19 cellular contexts compared by ENCODE assay signal in genomic region chr13:112774448-112774792, GRCh38.
A peak's percentile ranks its signal among the peaks of the same experiment; 100 is the strongest.
DNase-seq lines count a peak whose midpoint lies in the region; ATAC-seq and TF ChIP-seq lines count a peak whose summit lies in the region.
"Had no signal": no experiment of that assay in that cellular context is flagged by ENCODE, and none has a peak within 500 bp of the region (broad histone marks: within the 10 kb centered on the region; RNA-seq: fewer than 3 reads in every experiment).

No MANE protein-coding gene starts in this region.

- H2AFZ ChIP-seq in H9 (ENCODE audit: low read length) = no peak overlapping the region

- no peaks in the 10 kb centered on the region for H4K20me1 ChIP-seq in H9 (ENCODE audit: control insufficient read depth, insufficient read depth, insufficient read length)

- no peak overlapping the region for H2BK15ac ChIP-seq in H9 (ENCODE audit: low read depth, low read length)

- no peak overlapping the region for H2AK5ac ChIP-seq in H9 (ENCODE audit: insufficient read length, low read length)

- no peak overlapping the region for H3K14ac ChIP-seq in H9 (ENCODE audit: insufficient read depth, low read length)

- H3K4me3 Mint-ChIP-seq in H9 = no peak overlapping the region
- H3K4me3 Mint-ChIP-seq in endothelial cell (ENCODE audit: unreplicated experiment) = peak overlapping the region; percentile 21
- H3K4me3 Mint-ChIP-seq: CD4-positive, alpha-beta T cell had no signal

- no peak overlapping the region for H3K4me3 ChIP-seq in neutrophil (ENCODE audit: low read depth in 1 of 2, low read length in 1 of 2)
- H3K4me3 ChIP-seq: BLaER1 treated with 17β-estradiol and CSF1 and Interleukin-3, amounts not matched to agents 10 nM and 100 nM; SK-N-MC had no signal

- H3K79me1 ChIP-seq in H9 (ENCODE audit: insufficient read depth, low read depth, low read length, poor library complexity, severe bottlenecking) = no peaks in the 10 kb centered on the region

- no peak overlapping the region for H2BK120ac ChIP-seq in H9 (ENCODE audit: low read depth, low read length, poor library complexity, severe bottlenecking)

- no peak overlapping the region for H4K5ac ChIP-seq in H9 (ENCODE audit: insufficient read length, low read depth, low read length)

- no peak overlapping the region for H3K9ac ChIP-seq in H9 (ENCODE audit: extremely low read depth, insufficient read length, low read length)
- H3K9ac ChIP-seq: BLaER1 treated with 17β-estradiol and CSF1 and Interleukin-3, amounts not matched to agents 10 nM and 100 nM had no signal

- no peak overlapping the region for H2BK5ac ChIP-seq in H9 (ENCODE audit: insufficient read length, low read length)

- H3K27ac ChIP-seq in H9 (ENCODE audit: insufficient read length, low read depth, low read length) (no peak overlapping the region), neutrophil (peak overlapping the region; percentile 46), temporal lobe (ENCODE audit: low read depth, low read length) (peak overlapping the region; percentile 20)
- H3K27ac ChIP-seq: BLaER1 treated with 17β-estradiol and CSF1 and Interleukin-3, amounts not matched to agents 10 nM and 100 nM; SK-N-MC had no signal

- H3K4ac ChIP-seq in H9 (ENCODE audit: low read depth, low read length) = no peak overlapping the region

- H3K23ac ChIP-seq in H9 (ENCODE audit: insufficient read length, low read depth, low read length) = no peak overlapping the region

- no peaks in the 10 kb centered on the region for H3K23me2 ChIP-seq in H9 (ENCODE audit: insufficient read length, low read depth, low read length, poor library complexity, severe bottlenecking)

- H3K56ac ChIP-seq in H9 (ENCODE audit: insufficient read length, low read depth, low read length) = no peak overlapping the region

- H3K36me3 Mint-ChIP-seq in H9 (ENCODE audit: insufficient read depth in 1 of 3, low read depth in 3 of 3) (peaks cover 0 to 12% (median 3%) of the 10 kb centered on the region in 3 experiments; a peak in 4 of 7 replicates), endothelial cell (ENCODE audit: low read depth, unreplicated experiment) (peaks cover 20% of the 10 kb centered on the region)

- H3K4me1 ChIP-seq in H9 (ENCODE audit: insufficient read depth, low read length) (0 out of 2 replicates have a peak, but pooled peaks cover 3% of the 10 kb centered on the region), neutrophil (ENCODE audit: control insufficient read depth in 1 of 2, insufficient read depth in 1 of 2, low read depth in 1 of 2, low read length in 1 of 2) (peaks cover 19 to 22% of the 10 kb centered on the region in 2 experiments)

- H3T11ph ChIP-seq in H9 (ENCODE audit: low read length) = no peak overlapping the region

- no peak overlapping the region for H3K4me2 ChIP-seq in H9 (ENCODE audit: insufficient read depth, insufficient read length, low read length)

- H3K9me3 ChIP-seq in H9 (ENCODE audit: control insufficient read depth, low read depth, low read length) = no peaks in the 10 kb centered on the region
- H3K9me3 ChIP-seq in neutrophil = no peaks in the 10 kb centered on the region
- H3K9me3 ChIP-seq: BLaER1 treated with 17β-estradiol and CSF1 and Interleukin-3, amounts not matched to agents 10 nM and 100 nM had no signal

- H3K18ac ChIP-seq in H9 (ENCODE audit: insufficient read length, low read depth, low read length) = no peak overlapping the region

- peak overlapping the region in 2 of 3 experiments; percentile 65 to 76; a peak in 3 of 7 replicates for H3K27ac Mint-ChIP-seq in H9
- no peak overlapping the region for H3K27ac Mint-ChIP-seq in endothelial cell (ENCODE audit: unreplicated experiment)
- H3K27ac Mint-ChIP-seq: CD4-positive, alpha-beta T cell had no signal

- H4K8ac ChIP-seq in H9 (replicated peaks; ENCODE audit: insufficient read length, low read depth, low read length) = no peak overlapping the region

- H2BK12ac ChIP-seq in H9 (ENCODE audit: insufficient read length, low read depth, low read length) = no peak overlapping the region

- no peaks in the 10 kb centered on the region for H3K27me3 ChIP-seq in H9 (ENCODE audit: insufficient read depth, low read length)
- H3K27me3 ChIP-seq in neutrophil = no peaks in the 10 kb centered on the region
- H3K27me3 ChIP-seq: BLaER1 treated with 17β-estradiol and CSF1 and Interleukin-3, amounts not matched to agents 10 nM and 100 nM had no signal

- H3K27me3 Mint-ChIP-seq in H9 (ENCODE audit: low read depth) = no peaks in the 10 kb centered on the region; the same call in 1 of the 2 replicates
- peaks cover 13% of the 10 kb centered on the region for H3K27me3 Mint-ChIP-seq in endothelial cell (ENCODE audit: unreplicated experiment)
- H3K27me3 Mint-ChIP-seq: CD4-positive, alpha-beta T cell had no signal

- H3K4me1 Mint-ChIP-seq in H9 = peaks cover 22 to 40% of the 10 kb centered on the region in 2 experiments
- H3K4me1 Mint-ChIP-seq in endothelial cell (ENCODE audit: unreplicated experiment) = peaks cover 45% of the 10 kb centered on the region

- no peaks in the 10 kb centered on the region for H3K9me3 Mint-ChIP-seq in H9
- H3K9me3 Mint-ChIP-seq in endothelial cell (ENCODE audit: unreplicated experiment) = no peaks in the 10 kb centered on the region
- H3K9me3 Mint-ChIP-seq: CD4-positive, alpha-beta T cell had no signal

- no peak for ATAC-seq in GM19467 (IDR thresholded peaks at IDR 0.05; ENCODE audit: unreplicated experiment)
- ATAC-seq in activated CD4-positive, CD25-positive, alpha-beta regulatory T cell treated with anti-CD3 and anti-CD28 coated beads, Interleukin-2, amount 50 U/mL, for 24 hours = no peak

- no CpG with 5 or more reads among the region's 7 CpGs for WGBS in H9 (ENCODE audit: extremely low coverage, insufficient read length, low lambda C conversion rate)

- no peak for TF ChIP-seq CTCF in H9 (conservative IDR thresholded peaks at IDR 0.05)
- no peak for TF ChIP-seq CTCF in endothelial cell (IDR thresholded peaks at IDR 0.05; ENCODE audit: unreplicated experiment)
- TF ChIP-seq CTCF in neutrophil (IDR thresholded peaks at IDR 0.05) = no peak

- H3K79me2 ChIP-seq in H9 (ENCODE audit: insufficient read depth, low read length) = no peaks in the 10 kb centered on the region; the same call in 1 of the 2 replicates

- peaks cover 20% of the 10 kb centered on the region for H3K36me3 ChIP-seq in neutrophil

- DNase-seq in H9 (no peak), endothelial cell (ENCODE audit: low spot score) (no peak), NCI-H2227 treated with DMSO at 0.1 percent for 48 hours (lab: John Stamatoyannopoulos, UW) (no peak)
- DNase-seq: CD4-positive, alpha-beta T cell; DMS53; KBM-7; MV-4-11; NCI-H1105; NCI-H1436 treated with DMSO at 0.1 percent for 48 hours; NCI-H187 treated with DMSO at 0.1 percent for 48 hours; NCI-H524; NCI-H748 treated with DMSO at 0.1 percent for 48 hours; SIG-M5 had no signal

- H2BK20ac ChIP-seq in H9 (ENCODE audit: low read depth, low read length, poor library complexity, severe bottlenecking) = no peak overlapping the region

- no peak overlapping the region for H4K91ac ChIP-seq in H9 (ENCODE audit: insufficient read length, low read depth, low read length)
